In the genomic region with DNA sequence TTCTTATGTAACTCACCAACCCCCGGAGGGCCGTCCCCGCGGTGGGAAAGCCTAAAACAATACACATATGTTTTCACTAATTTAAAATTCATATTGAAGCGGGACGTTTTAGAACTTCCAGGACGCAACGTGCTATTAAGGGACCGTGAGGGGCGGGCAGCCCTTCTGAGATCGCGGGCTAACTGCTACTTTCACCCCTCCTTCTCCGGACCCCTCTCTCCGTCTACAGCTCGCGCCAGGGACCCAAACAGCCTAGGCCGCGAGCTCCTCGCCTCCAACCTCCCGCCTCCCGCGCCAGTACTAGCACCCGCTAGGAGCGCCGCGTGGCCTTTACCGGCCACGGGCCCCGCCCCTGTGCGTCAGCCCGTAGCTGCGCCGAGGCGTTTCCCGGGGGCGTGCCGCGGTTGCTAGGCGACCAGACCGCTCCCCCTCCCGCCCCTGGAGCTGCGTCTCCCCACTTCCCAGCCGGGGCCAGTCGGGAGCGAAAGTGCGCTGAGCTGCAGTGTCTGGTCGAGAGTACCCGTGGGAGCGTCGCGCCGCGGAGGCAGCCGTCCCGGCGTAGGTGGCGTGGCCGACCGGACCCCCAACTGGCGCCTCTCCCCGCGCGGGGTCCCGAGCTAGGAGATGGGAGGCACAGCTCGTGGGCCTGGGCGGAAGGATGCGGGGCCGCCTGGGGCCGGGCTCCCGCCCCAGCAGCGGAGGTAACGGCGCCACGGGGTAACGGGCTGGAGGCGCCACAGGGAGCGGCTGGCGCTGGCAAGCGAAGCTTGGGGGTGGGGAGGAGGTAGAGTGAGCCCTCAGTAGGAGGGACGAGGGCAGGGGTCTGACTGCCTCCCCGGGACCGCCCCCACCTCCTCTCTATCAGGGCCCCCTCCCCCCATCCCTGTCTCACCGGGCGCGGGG, we compare ENCODE assay signal across 1 cellular context.
TF ChIP-seq lines count a peak whose summit lies in the region.

DYRK3 (plus strand) TSS at position 457 of the 903 bp plus-strand sequence; CDS start at position 625, 168 bp downstream.

TF ChIP-seq in HepG2, 621 proteins besides CTCF, POLR2A, EP300 and RAD21 (continued from another document and continues in another):
- TF ChIP-seq HOXA3 (CRISPR knock-in tag; IDR thresholded peaks at IDR 0.05) (peak; percentile 57), CREB1 (IDR thresholded peaks at IDR 0.05) (peak; percentile 47; the same call in 1 of the 2 replicates), CREB1 (CRISPR knock-in tag; IDR thresholded peaks at IDR 0.05) (peak; percentile 43; the same call in 1 of the 2 replicates), SETDB1 (CRISPR knock-in tag; IDR thresholded peaks at IDR 0.05; ENCODE audit: borderline replicate concordance) (no peak), SMARCC2 (IDR thresholded peaks at IDR 0.05) (no peak), ZNF331 (CRISPR knock-in tag; IDR thresholded peaks at IDR 0.05) (0 out of 2 replicates have a peak, but pooled peaks have one; percentile 60), HNF4G (IDR thresholded peaks at IDR 0.05; ENCODE audit: borderline replicate concordance, low read depth, low read length) (no peak), HNF4G (CRISPR knock-in tag; IDR thresholded peaks at IDR 0.05; ENCODE audit: borderline replicate concordance, low read depth) (peak; percentile 52; the same call in 1 of the 2 replicates), KDM3A (CRISPR knock-in tag; IDR thresholded peaks at IDR 0.05; ENCODE audit: low read depth) (peak; percentile 46; the same call in 1 of the 2 replicates), SOX5 (CRISPR knock-in tag; IDR thresholded peaks at IDR 0.05; ENCODE audit: borderline replicate concordance) (peak; percentile 49; the same call in 1 of the 2 replicates), ONECUT2 (CRISPR knock-in tag; IDR thresholded peaks at IDR 0.05) (no peak), SOX13 (IDR thresholded peaks at IDR 0.05) (no peak), SOX13 (CRISPR knock-in tag; conservative IDR thresholded peaks at IDR 0.05 in 1 of 2, IDR thresholded peaks at IDR 0.05 in 1 of 2) (0 out of 4 replicates have a peak, but pooled peaks of 1 of the 2 experiments have one; percentile 11), ZNF441 (CRISPR knock-in tag; IDR thresholded peaks at IDR 0.05; ENCODE audit: borderline replicate concordance) (no peak), DRAP1 (CRISPR knock-in tag; IDR thresholded peaks at IDR 0.05) (peak; percentile 87), AGO1 (IDR thresholded peaks at IDR 0.05; ENCODE audit: low read depth, low read length, poor library complexity, severe bottlenecking) (peak; percentile 30), NFIB (CRISPR knock-in tag; IDR thresholded peaks at IDR 0.05; ENCODE audit: borderline replicate concordance) (no peak), ZNF274 (CRISPR knock-in tag; IDR thresholded peaks at IDR 0.05) (peak; percentile 90), RCOR2 (CRISPR knock-in tag; IDR thresholded peaks at IDR 0.05) (0 out of 2 replicates have a peak, but pooled peaks have one; percentile 40), ZZZ3 (CRISPR knock-in tag; IDR thresholded peaks at IDR 0.05; ENCODE audit: borderline replicate concordance) (peak; percentile 71; the same call in 1 of the 2 replicates), ZFP1 (CRISPR knock-in tag; IDR thresholded peaks at IDR 0.05) (no peak), CBX1 (IDR thresholded peaks at IDR 0.05; ENCODE audit: low read depth) (no peak), ZNF775 (CRISPR knock-in tag; IDR thresholded peaks at IDR 0.05; ENCODE audit: borderline replicate concordance) (no peak), ZNF557 (CRISPR knock-in tag; IDR thresholded peaks at IDR 0.05) (no peak), MTF1 (CRISPR knock-in tag; IDR thresholded peaks at IDR 0.05) (no peak), CC2D1A (CRISPR knock-in tag; IDR thresholded peaks at IDR 0.05) (no peak), ZNF280D (CRISPR knock-in tag; IDR thresholded peaks at IDR 0.05) (peak; percentile 90), ZNF737 (CRISPR knock-in tag; IDR thresholded peaks at IDR 0.05; ENCODE audit: borderline replicate concordance) (no peak), ZBTB38 (CRISPR knock-in tag; IDR thresholded peaks at IDR 0.05) (peak; percentile 55), ZNF138 (CRISPR knock-in tag; IDR thresholded peaks at IDR 0.05; ENCODE audit: low read depth) (peak; percentile 48; the same call in 1 of the 2 replicates), ZNF225 (CRISPR knock-in tag; IDR thresholded peaks at IDR 0.05) (peak; percentile 24; the same call in 1 of the 2 replicates), TBX3 (IDR thresholded peaks at IDR 0.05; ENCODE audit: borderline replicate concordance) (no peak), SNRNP70 (IDR thresholded peaks at IDR 0.05; ENCODE audit: low read depth, low read length) (no peak), PAWR (CRISPR knock-in tag; IDR thresholded peaks at IDR 0.05; ENCODE audit: borderline replicate concordance) (0 out of 2 replicates have a peak, but pooled peaks have one; percentile 33), PLRG1 (conservative IDR thresholded peaks at IDR 0.05) (no peak), ZKSCAN1 (IDR thresholded peaks at IDR 0.05; ENCODE audit: low read length) (no peak), SRSF4 (IDR thresholded peaks at IDR 0.05; ENCODE audit: low read depth, low read length, poor library complexity, severe bottlenecking) (no peak), SKI (IDR thresholded peaks at IDR 0.05; ENCODE audit: partially characterized antibody) (peak; percentile 58), ZNF615 (CRISPR knock-in tag; IDR thresholded peaks at IDR 0.05; ENCODE audit: borderline replicate concordance) (no peak), MEIS2 (CRISPR knock-in tag; IDR thresholded peaks at IDR 0.05) (no peak), TMF1 (CRISPR knock-in tag; IDR thresholded peaks at IDR 0.05; ENCODE audit: low read depth) (0 out of 2 replicates have a peak, but pooled peaks have one; percentile 20), CEBPG (CRISPR knock-in tag; IDR thresholded peaks at IDR 0.05) (0 out of 2 replicates have a peak, but pooled peaks have one; percentile 3), ZMYM3 (CRISPR knock-in tag; IDR thresholded peaks at IDR 0.05) (peak; percentile 24; the same call in 1 of the 2 replicates), CHD4 (IDR thresholded peaks at IDR 0.05; ENCODE audit: borderline replicate concordance, low read length) (no peak), ZFP36L2 (CRISPR knock-in tag; IDR thresholded peaks at IDR 0.05) (0 out of 2 replicates have a peak, but pooled peaks have one; percentile 44), IKZF1 (IDR thresholded peaks at IDR 0.05) (no peak), ARHGAP35 (CRISPR knock-in tag; IDR thresholded peaks at IDR 0.05; ENCODE audit: borderline replicate concordance) (peak; percentile 73; the same call in 1 of the 2 replicates), ZKSCAN8 (CRISPR knock-in tag; IDR thresholded peaks at IDR 0.05; ENCODE audit: borderline replicate concordance) (0 out of 2 replicates have a peak, but pooled peaks have one; percentile 31), SAFB2 (CRISPR knock-in tag; IDR thresholded peaks at IDR 0.05; ENCODE audit: borderline replicate concordance, low read depth) (0 out of 2 replicates have a peak, but pooled peaks have one; percentile 22), ATRX (CRISPR knock-in tag; IDR thresholded peaks at IDR 0.05; ENCODE audit: borderline replicate concordance) (no peak)
- TF ChIP-seq, protein P1, sequence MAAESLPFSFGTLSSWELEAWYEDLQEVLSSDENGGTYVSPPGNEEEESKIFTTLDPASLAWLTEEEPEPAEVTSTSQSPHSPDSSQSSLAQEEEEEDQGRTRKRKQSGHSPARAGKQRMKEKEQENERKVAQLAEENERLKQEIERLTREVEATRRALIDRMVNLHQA (CRISPR knock-in tag; IDR thresholded peaks at IDR 0.05) = no peak
- TF ChIP-seq, protein P2, sequence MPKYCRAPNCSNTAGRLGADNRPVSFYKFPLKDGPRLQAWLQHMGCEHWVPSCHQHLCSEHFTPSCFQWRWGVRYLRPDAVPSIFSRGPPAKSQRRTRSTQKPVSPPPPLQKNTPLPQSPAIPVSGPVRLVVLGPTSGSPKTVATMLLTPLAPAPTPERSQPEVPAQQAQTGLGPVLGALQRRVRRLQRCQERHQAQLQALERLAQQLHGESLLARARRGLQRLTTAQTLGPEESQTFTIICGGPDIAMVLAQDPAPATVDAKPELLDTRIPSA (CRISPR knock-in tag; IDR thresholded peaks at IDR 0.05; ENCODE audit: borderline replicate concordance) = no peak
- TF ChIP-seq, protein P3, sequence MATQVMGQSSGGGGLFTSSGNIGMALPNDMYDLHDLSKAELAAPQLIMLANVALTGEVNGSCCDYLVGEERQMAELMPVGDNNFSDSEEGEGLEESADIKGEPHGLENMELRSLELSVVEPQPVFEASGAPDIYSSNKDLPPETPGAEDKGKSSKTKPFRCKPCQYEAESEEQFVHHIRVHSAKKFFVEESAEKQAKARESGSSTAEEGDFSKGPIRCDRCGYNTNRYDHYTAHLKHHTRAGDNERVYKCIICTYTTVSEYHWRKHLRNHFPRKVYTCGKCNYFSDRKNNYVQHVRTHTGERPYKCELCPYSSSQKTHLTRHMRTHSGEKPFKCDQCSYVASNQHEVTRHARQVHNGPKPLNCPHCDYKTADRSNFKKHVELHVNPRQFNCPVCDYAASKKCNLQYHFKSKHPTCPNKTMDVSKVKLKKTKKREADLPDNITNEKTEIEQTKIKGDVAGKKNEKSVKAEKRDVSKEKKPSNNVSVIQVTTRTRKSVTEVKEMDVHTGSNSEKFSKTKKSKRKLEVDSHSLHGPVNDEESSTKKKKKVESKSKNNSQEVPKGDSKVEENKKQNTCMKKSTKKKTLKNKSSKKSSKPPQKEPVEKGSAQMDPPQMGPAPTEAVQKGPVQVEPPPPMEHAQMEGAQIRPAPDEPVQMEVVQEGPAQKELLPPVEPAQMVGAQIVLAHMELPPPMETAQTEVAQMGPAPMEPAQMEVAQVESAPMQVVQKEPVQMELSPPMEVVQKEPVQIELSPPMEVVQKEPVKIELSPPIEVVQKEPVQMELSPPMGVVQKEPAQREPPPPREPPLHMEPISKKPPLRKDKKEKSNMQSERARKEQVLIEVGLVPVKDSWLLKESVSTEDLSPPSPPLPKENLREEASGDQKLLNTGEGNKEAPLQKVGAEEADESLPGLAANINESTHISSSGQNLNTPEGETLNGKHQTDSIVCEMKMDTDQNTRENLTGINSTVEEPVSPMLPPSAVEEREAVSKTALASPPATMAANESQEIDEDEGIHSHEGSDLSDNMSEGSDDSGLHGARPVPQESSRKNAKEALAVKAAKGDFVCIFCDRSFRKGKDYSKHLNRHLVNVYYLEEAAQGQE (IDR thresholded peaks at IDR 0.05; ENCODE audit: borderline replicate concordance in 1 of 2, low read depth in 1 of 2, low read length in 2 of 2) = no peak
- TF ChIP-seq, protein P4, sequence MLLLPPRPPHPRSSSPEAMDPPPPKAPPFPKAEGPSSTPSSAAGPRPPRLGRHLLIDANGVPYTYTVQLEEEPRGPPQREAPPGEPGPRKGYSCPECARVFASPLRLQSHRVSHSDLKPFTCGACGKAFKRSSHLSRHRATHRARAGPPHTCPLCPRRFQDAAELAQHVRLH (CRISPR knock-in tag; IDR thresholded peaks at IDR 0.05; ENCODE audit: borderline replicate concordance, low read depth) = peak; percentile 84; the same call in 1 of the 2 replicates
- TF ChIP-seq, protein P5, sequence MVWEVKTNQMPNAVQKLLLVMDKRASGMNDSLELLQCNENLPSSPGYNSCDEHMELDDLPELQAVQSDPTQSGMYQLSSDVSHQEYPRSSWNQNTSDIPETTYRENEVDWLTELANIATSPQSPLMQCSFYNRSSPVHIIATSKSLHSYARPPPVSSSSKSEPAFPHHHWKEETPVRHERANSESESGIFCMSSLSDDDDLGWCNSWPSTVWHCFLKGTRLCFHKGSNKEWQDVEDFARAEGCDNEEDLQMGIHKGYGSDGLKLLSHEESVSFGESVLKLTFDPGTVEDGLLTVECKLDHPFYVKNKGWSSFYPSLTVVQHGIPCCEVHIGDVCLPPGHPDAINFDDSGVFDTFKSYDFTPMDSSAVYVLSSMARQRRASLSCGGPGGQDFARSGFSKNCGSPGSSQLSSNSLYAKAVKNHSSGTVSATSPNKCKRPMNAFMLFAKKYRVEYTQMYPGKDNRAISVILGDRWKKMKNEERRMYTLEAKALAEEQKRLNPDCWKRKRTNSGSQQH (CRISPR knock-in tag; IDR thresholded peaks at IDR 0.05; ENCODE audit: low read depth) = no peak; the same call in 1 of the 2 replicates
- TF ChIP-seq, protein P6, sequence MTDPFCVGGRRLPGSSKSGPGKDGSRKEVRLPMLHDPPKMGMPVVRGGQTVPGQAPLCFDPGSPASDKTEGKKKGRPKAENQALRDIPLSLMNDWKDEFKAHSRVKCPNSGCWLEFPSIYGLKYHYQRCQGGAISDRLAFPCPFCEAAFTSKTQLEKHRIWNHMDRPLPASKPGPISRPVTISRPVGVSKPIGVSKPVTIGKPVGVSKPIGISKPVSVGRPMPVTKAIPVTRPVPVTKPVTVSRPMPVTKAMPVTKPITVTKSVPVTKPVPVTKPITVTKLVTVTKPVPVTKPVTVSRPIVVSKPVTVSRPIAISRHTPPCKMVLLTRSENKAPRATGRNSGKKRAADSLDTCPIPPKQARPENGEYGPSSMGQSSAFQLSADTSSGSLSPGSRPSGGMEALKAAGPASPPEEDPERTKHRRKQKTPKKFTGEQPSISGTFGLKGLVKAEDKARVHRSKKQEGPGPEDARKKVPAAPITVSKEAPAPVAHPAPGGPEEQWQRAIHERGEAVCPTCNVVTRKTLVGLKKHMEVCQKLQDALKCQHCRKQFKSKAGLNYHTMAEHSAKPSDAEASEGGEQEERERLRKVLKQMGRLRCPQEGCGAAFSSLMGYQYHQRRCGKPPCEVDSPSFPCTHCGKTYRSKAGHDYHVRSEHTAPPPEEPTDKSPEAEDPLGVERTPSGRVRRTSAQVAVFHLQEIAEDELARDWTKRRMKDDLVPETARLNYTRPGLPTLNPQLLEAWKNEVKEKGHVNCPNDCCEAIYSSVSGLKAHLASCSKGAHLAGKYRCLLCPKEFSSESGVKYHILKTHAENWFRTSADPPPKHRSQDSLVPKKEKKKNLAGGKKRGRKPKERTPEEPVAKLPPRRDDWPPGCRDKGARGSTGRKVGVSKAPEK (CRISPR knock-in tag; IDR thresholded peaks at IDR 0.05; ENCODE audit: borderline replicate concordance) = no peak
